Comparison of ENCODE assay signal across 16 cellular contexts in genomic region chr4:996030-996993, GRCh38. TPM values are rescaled to one million over a fixed set of nuclear protein-coding genes. Genes with fewer than 3 reads are reported as not detected.
DNase-seq lines count a peak whose midpoint lies in the region; ATAC-seq and TF ChIP-seq lines count a peak whose summit lies in the region.
"Had no signal": no experiment of that assay in that cellular context is flagged by ENCODE, and none has a peak within 500 bp of the region (broad histone marks: within the 10 kb centered on the region; RNA-seq: fewer than 3 reads in every experiment).

No MANE protein-coding gene starts in this region.

- CTCF ChIA-PET in Caco-2 (lab: Charles Lee): no interaction called here

- no peak for TF ChIP-seq CTCF in Caco-2 (IDR thresholded peaks at IDR 0.05; ENCODE audit: insufficient read depth in 1 of 2, low read depth in 1 of 2, low read length in 1 of 2, severe bottlenecking in 1 of 2, unreplicated experiment in 1 of 2)
- TF ChIP-seq CTCF in NB4 (IDR thresholded peaks at IDR 0.05; ENCODE audit: low read depth, low read length): no peak
- TF ChIP-seq CTCF in dorsolateral prefrontal cortex (IDR thresholded peaks at IDR 0.05 in 54 of 56, conservative IDR thresholded peaks at IDR 0.05 in 2 of 56; ENCODE audit: low read depth in 1 of 56, partially characterized antibody in 56 of 56): no peak

- DNase-seq in Caco-2: peak in 1 of 2 experiments; percentile 60
- DNase-seq in NB4 (ENCODE audit: low read depth): peak; percentile 51
- no peak for DNase-seq in dorsolateral prefrontal cortex
- no peak for DNase-seq in naive B cell
- DNase-seq in nucleus accumbens (lab: John Stamatoyannopoulos, UW): no peak
- no peak for DNase-seq in NCI-H345 (lab: John Stamatoyannopoulos, UW)
- DNase-seq: EL, NCI-H1105, NCI-H187 treated with DMSO at 0.1 percent for 48 hours, NCI-H446 treated with DMSO at 0.1 percent for 48 hours, NCI-H748 treated with DMSO at 0.1 percent for 48 hours, SIG-M5 had no signal

- H3K4me3 Mint-ChIP-seq in Caco-2 (ENCODE audit: unreplicated experiment) (peak overlapping the region; percentile 25), naive B cell (peak overlapping the region in 6 of 8 donors; percentile 15 to 80 (median 26))

- no peak overlapping the region for H3K27ac ChIP-seq in dorsolateral prefrontal cortex

- ATAC-seq in naive B cell (ENCODE audit: low read depth in 2 of 2) (no peak), HG03354 (IDR thresholded peaks at IDR 0.05; ENCODE audit: poor library complexity, severe bottlenecking, unreplicated experiment) (no peak), HG03378 (IDR thresholded peaks at IDR 0.05; ENCODE audit: unreplicated experiment) (no peak)

- peaks cover 3% of the 10 kb centered on the region for H3K27me3 Mint-ChIP-seq in Caco-2 (ENCODE audit: insufficient read depth, unreplicated experiment)
- peaks cover 14 to 44% (median 26%) of the 10 kb centered on the region in 3 donors for H3K27me3 Mint-ChIP-seq in naive B cell

- H3K9me3 Mint-ChIP-seq in Caco-2 (ENCODE audit: unreplicated experiment): no peaks in the 10 kb centered on the region
- H3K9me3 Mint-ChIP-seq in naive B cell: peaks cover 0 to 2% (median 0%) of the 10 kb centered on the region in 7 donors

- peaks cover 31% of the 10 kb centered on the region for H3K36me3 Mint-ChIP-seq in Caco-2 (ENCODE audit: insufficient read depth, unreplicated experiment)
- no peaks in the 10 kb centered on the region for H3K36me3 Mint-ChIP-seq in naive B cell

- H3K36me3 ChIP-seq in Caco-2 (ENCODE audit: control insufficient read depth, insufficient read depth, low read length): no peaks in the 10 kb centered on the region; the same call in 1 of the 2 replicates

- H3K27me3 ChIP-seq in Caco-2 (replicated peaks; ENCODE audit: control insufficient read depth, insufficient read depth, low read length) (no peaks in the 10 kb centered on the region), dorsolateral prefrontal cortex (peaks cover 0 to 9% (median 0%) of the 10 kb centered on the region in 45 donors)

- POLR2A ChIA-PET in Caco-2 (lab: Charles Lee): no interaction called here

- H3K9me3 ChIP-seq in Caco-2: no peaks in the 10 kb centered on the region

- no peak for TF ChIP-seq POLR2A in NB4 (IDR thresholded peaks at IDR 0.05; ENCODE audit: extremely low read depth, insufficient read length)

- intact Hi-C loops in Caco-2 (cut with micrococcal nuclease; ENCODE audit: unreplicated experiment): no loop called here
- intact Hi-C loops in dorsolateral prefrontal cortex (cut with DNase I): no loop called here

- H3K27ac Mint-ChIP-seq in Caco-2 (ENCODE audit: unreplicated experiment) (peak overlapping the region; percentile 50), naive B cell (no peak overlapping the region)

- no TSS peak for BruUV-seq in Caco-2 (replicated peaks; lab: Mats Ljungman, UMichigan)

- no peak overlapping the region for H3K4me3 ChIP-seq in Caco-2 (ENCODE audit: low read depth, low read length)
- no peak overlapping the region for H3K4me3 ChIP-seq in NB4 (ENCODE audit: low read depth, low read length)
- peak overlapping the region in 46 of 59 donors; percentile 36 to 71 (median 59) for H3K4me3 ChIP-seq in dorsolateral prefrontal cortex

- H3K4me1 ChIP-seq in Caco-2: peaks cover 54% of the 10 kb centered on the region

- H3K4me1 Mint-ChIP-seq in Caco-2 (ENCODE audit: low read depth, unreplicated experiment) (no peaks in the 10 kb centered on the region), naive B cell (peaks cover 15 to 31% (median 16%) of the 10 kb centered on the region in 3 donors)

RNA-seq across cellular contexts. Expression of gene SLC26A1, which starts 3.1 kb away (rescaled TPM):
- total RNA-seq in Caco-2 (2022) (8.7 and 9.6 TPM in 2 replicates), dorsolateral prefrontal cortex (1 to 10 TPM in 104 of 120 experiments, under 1 TPM in 16; 0.53 to 4.6 (median 1.6) TPM)
- 1 to 10 TPM in 2 of 6 donors, under 1 TPM in 3, not detected in 1; 0.22 to 4.3 (median 0.77) TPM for polyA plus RNA-seq in naive B cell (ENCODE audit: low read depth in 6 of 6)
- total RNA-seq: M059J had no signal
- polyA plus RNA-seq: BJ had no signal

RNA-seq across cellular contexts. Expression of gene IDUA, which starts 9.5 kb away (rescaled TPM):
- total RNA-seq in Caco-2 (2022): 26.4 and 26.9 TPM in 2 replicates
- total RNA-seq in dorsolateral prefrontal cortex: 10 to 100 TPM; 25.5 to 80.1 (median 43.3) TPM
- polyA plus RNA-seq in naive B cell (ENCODE audit: low read depth in 6 of 6): 1 to 10 TPM; 2.2 to 8.3 (median 3.3) TPM

RNA-seq across cellular contexts. Expression of gene FGFRL1, which starts 15.1 kb away (rescaled TPM):
- 25.4 and 26.0 TPM in 2 replicates for total RNA-seq in Caco-2 (2022)
- total RNA-seq in dorsolateral prefrontal cortex: 100 to 1,000 TPM in 1 of 120 experiments, 10 to 100 TPM in 119; 18.7 to 109 (median 38.4) TPM
- polyA plus RNA-seq in naive B cell (ENCODE audit: low read depth in 6 of 6): 1 to 10 TPM in 2 of 6 donors, under 1 TPM in 3, not detected in 1; 0.22 to 2.3 (median 0.37) TPM

RNA-seq across cellular contexts. Expression of gene DGKQ, which starts 22.9 kb away (rescaled TPM):
- total RNA-seq in Caco-2 (2022) (13.9 and 14.1 TPM in 2 replicates), dorsolateral prefrontal cortex (10 to 100 TPM; 13.3 to 31.8 (median 23.2) TPM)
- 10 to 100 TPM in 1 of 6 donors, 1 to 10 TPM in 5; 1.6 to 11.9 (median 4.1) TPM for polyA plus RNA-seq in naive B cell (ENCODE audit: low read depth in 6 of 6)

Comparison
In these comparisons a context has a peak if more than half of its experiments do, and no peak if none do; other contexts are left out.
1. H3K4me3 ChIP-seq: peak in dorsolateral prefrontal cortex (46 of 59); none in Caco-2 (single experiment) and NB4 (single experiment).